In the genomic region with DNA sequence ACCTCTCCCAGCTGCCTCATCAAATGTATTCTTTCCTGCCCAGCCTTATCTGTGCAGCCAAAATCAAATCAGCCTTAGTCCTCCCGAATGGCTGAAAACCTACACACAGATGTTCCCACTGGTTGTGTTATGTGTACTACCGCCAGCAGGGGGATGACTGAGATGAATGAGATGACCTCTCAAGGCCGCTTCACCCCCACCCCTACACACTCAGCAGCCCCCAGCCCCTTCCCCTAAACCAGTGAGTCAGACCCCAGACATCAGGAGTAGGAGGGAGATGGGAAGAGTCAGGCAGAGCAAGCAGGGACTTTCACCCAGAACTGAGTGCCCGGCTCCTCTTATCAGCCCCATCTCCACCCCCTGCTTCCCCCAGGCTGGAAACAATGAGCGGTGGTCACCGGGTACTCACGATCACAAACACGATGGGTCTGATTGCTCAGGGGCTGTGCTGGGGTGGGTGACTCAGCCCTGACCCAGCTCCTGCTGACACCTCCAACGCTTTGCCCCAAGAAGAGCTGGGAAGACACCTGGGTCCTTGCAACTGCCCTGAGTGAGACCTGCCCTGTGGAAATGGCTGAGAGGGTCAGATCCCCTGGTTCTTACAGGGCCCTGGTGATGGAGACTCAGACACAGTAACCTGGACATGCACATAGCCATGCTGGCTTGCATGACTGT, we compare ENCODE assay signal across 8 cellular contexts. TPM values are rescaled to one million over a fixed set of nuclear protein-coding genes. Genes with fewer than 3 reads are reported as not detected.
A peak's percentile ranks its signal among the peaks of the same experiment; 100 is the strongest.
DNase-seq lines count a peak whose midpoint lies in the region; ATAC-seq and TF ChIP-seq lines count a peak whose summit lies in the region.

No MANE protein-coding gene starts in this region.

- H3K4me1 Mint-ChIP-seq in activated CD4-positive, alpha-beta T cell treated with anti-CD3 and anti-CD28 coated beads, Interleukin-2, amount 10 ng/mL, durations not matched to agents 24 days and 14 days: peaks cover 60% of the 10 kb centered on the region

- intact Hi-C loops in activated CD4-positive, alpha-beta T cell treated with anti-CD3 and anti-CD28 coated beads, Interleukin-2, amount 10 ng/mL, durations not matched to agents 24 days and 14 days (cut with micrococcal nuclease): loop anchor here (1.0 to 10.0 kb wide), 7 partner anchors 11 to 1151 kb away; no protein-coding TSS in a partner anchor

- H3K27ac ChIP-seq in AG04450 (ENCODE audit: low read depth, low read length): no peak overlapping the region

- H3K27me3 Mint-ChIP-seq in activated CD4-positive, alpha-beta T cell treated with anti-CD3 and anti-CD28 coated beads, Interleukin-2, amount 10 ng/mL, durations not matched to agents 24 days and 14 days: no peaks in the 10 kb centered on the region

- H3K9me3 Mint-ChIP-seq in activated CD4-positive, alpha-beta T cell treated with anti-CD3 and anti-CD28 coated beads, Interleukin-2, amount 10 ng/mL, durations not matched to agents 24 days and 14 days: no peaks in the 10 kb centered on the region

- no peaks in the 10 kb centered on the region for H3K36me3 Mint-ChIP-seq in activated CD4-positive, alpha-beta T cell treated with anti-CD3 and anti-CD28 coated beads, Interleukin-2, amount 10 ng/mL, durations not matched to agents 24 days and 14 days (ENCODE audit: low read depth)

- peaks cover 23% of the 10 kb centered on the region for H3K27me3 ChIP-seq in AG04450 (ENCODE audit: control insufficient read depth, insufficient read depth, low read length)

- DNase-seq in AG04450 (ENCODE audit: low read depth, low spot score) (no peak), HK-2 (ENCODE audit: unreplicated experiment) (peak; percentile 19), erythroblast (lab: John Stamatoyannopoulos, UW) (peak; percentile 62 to 66), OCI-M2 (lab: John Stamatoyannopoulos, UW; ENCODE audit: unreplicated experiment) (no peak)
- peak; percentile 85 for DNase-seq in activated CD4-positive, alpha-beta T cell treated with anti-CD3 and anti-CD28 coated beads, Interleukin-2, amount 10 ng/mL, durations not matched to agents 24 days and 14 days
- DNase-seq in stimulated activated CD4-positive, alpha-beta T cell treated with anti-CD3 and anti-CD28 coated beads, Interleukin-15, amount 100 ng/mL, for 48 hours (ENCODE audit: low read depth in 2 of 2): peak; percentile 80 to 81

- H3K9me3 ChIP-seq in AG04450 (ENCODE audit: control insufficient read depth, insufficient read depth, low read length): peaks cover 4% of the 10 kb centered on the region

- peak; percentile 57 for TF ChIP-seq CTCF in AG04450 (IDR thresholded peaks at IDR 0.05; ENCODE audit: low read depth, low read length)

- peak overlapping the region; percentile 78 for H3K4me3 Mint-ChIP-seq in activated CD4-positive, alpha-beta T cell treated with anti-CD3 and anti-CD28 coated beads, Interleukin-2, amount 10 ng/mL, durations not matched to agents 24 days and 14 days

- no peak for TF ChIP-seq POLR2A in erythroblast (IDR thresholded peaks at IDR 0.05; ENCODE audit: low read length)

- no peak overlapping the region for H3K4me3 ChIP-seq in AG04450 (ENCODE audit: low read depth, low read length)

- ATAC-seq in HG03039 (IDR thresholded peaks at IDR 0.05; ENCODE audit: unreplicated experiment) (no peak), GM21515 (IDR thresholded peaks at IDR 0.05; ENCODE audit: unreplicated experiment) (no peak)

- CTCF ChIA-PET in AG04450 (lab: Charles Lee): interaction anchor here (1.1 to 1.5 kb wide), 2 partner anchors 9 to 47 kb away, joined by 3 to 8 read pairs; a partner anchor contains a TSS

- POLR2A ChIA-PET in AG04450 (lab: Yijun Ruan, JAX): no interaction called here

- H3K27ac Mint-ChIP-seq in activated CD4-positive, alpha-beta T cell treated with anti-CD3 and anti-CD28 coated beads, Interleukin-2, amount 10 ng/mL, durations not matched to agents 24 days and 14 days: peak overlapping the region; percentile 98

RNA-seq across cellular contexts. Expression of a gene that starts 6.6 kb away (rescaled TPM):
- 0.01 TPM in 1 of 2 replicates, not detected in the other for polyA plus RNA-seq in AG04450 (2011; rRNA removed)
- not detected in 2 replicates for polyA minus RNA-seq in AG04450 (2011; rRNA and poly(A)+ RNA removed)
- 0.26 and 0.33 TPM in 2 replicates for total RNA-seq in activated CD4-positive, alpha-beta T cell treated with anti-CD3 and anti-CD28 coated beads, Interleukin-2, amount 10 ng/mL, durations not matched to agents 24 days and 14 days

RNA-seq across cellular contexts. Expression of a gene that starts 47.2 kb away (rescaled TPM):
- polyA plus RNA-seq in AG04450 (2011; rRNA removed): 22.1 and 32.1 TPM in 2 replicates
- 14.1 and 22.3 TPM in 2 replicates for polyA minus RNA-seq in AG04450 (2011; rRNA and poly(A)+ RNA removed)
- 125 and 131 TPM in 2 replicates for total RNA-seq in activated CD4-positive, alpha-beta T cell treated with anti-CD3 and anti-CD28 coated beads, Interleukin-2, amount 10 ng/mL, durations not matched to agents 24 days and 14 days

Comparison
In these comparisons a context has a peak if more than half of its experiments do, and no peak if none do; other contexts are left out.
1. DNase-seq: peak in HK-2 (single experiment), activated CD4-positive, alpha-beta T cell treated with anti-CD3 and anti-CD28 coated beads, Interleukin-2, amount 10 ng/mL, durations not matched to agents 24 days and 14 days (single experiment), erythroblast (2 of 2) and stimulated activated CD4-positive, alpha-beta T cell treated with anti-CD3 and anti-CD28 coated beads, Interleukin-15, amount 100 ng/mL, for 48 hours (2 of 2); none in AG04450 (single experiment) and OCI-M2 (single experiment).